In genomic region chr3:155367510-155367909, GRCh38 we compare ENCODE assay signal across 16 cellular contexts.
"Had no signal": no experiment of that assay in that cellular context is flagged by ENCODE, and none has a peak within 500 bp of the region (broad histone marks: within the 10 kb centered on the region; RNA-seq: fewer than 3 reads in every experiment).

No MANE protein-coding gene starts in this region.

- H3K4me2 ChIP-seq: hepatocyte had no signal

- H3K4me1 ChIP-seq: psoas muscle had no signal

- DNase-seq: activated B cell treated with CpG ODN at 0.5 μM for 24 hours; activated CD4-positive, alpha-beta T cell treated with anti-CD3 and anti-CD28 coated beads, Interleukin-2, amount 10 ng/mL, durations not matched to agents 24 days and 14 days; activated naive CD4-positive, alpha-beta T cell treated with Interleukin-2 at 50 U/mL for 16 hours; caudate nucleus; effector CD4-positive, alpha-beta T cell; kidney glomerular epithelial cell; naive thymus-derived CD4-positive, alpha-beta T cell; occipital lobe; psoas muscle; stimulated activated CD4-positive, alpha-beta T cell treated with anti-CD3 and anti-CD28 coated beads, Interleukin-2, amount 100 ng/mL, for 48 hours; stimulated activated naive CD8-positive, alpha-beta T cell treated with anti-CD3 and anti-CD28 coated beads, Interleukin-15, Interleukin-2, amounts not matched to agents 100 U/mL and 50 U/mL, for 24 hours; T-helper 17 cell had no signal

- H3K36me3 ChIP-seq: gastroesophageal sphincter had no signal

- ATAC-seq: gastroesophageal sphincter; naive thymus-derived CD4-positive, alpha-beta T cell; psoas muscle; stimulated activated naive CD8-positive, alpha-beta T cell treated with anti-CD3 and anti-CD28 coated beads, Interleukin-15, Interleukin-2, amounts not matched to agents 100 U/mL and 50 U/mL, for 24 hours; T-helper 17 cell had no signal

- H3K4me3 ChIP-seq: coronary artery, gastroesophageal sphincter, hepatocyte, lung, psoas muscle had no signal

- H3K27ac ChIP-seq: gastroesophageal sphincter, hepatocyte, psoas muscle had no signal

- H3K9me3 ChIP-seq: psoas muscle had no signal

- H3K27me3 ChIP-seq: gastroesophageal sphincter, hepatocyte had no signal
